Comparison of ENCODE assay signal across 8 cellular contexts in genomic region chr12:132490481-132491348, GRCh38. TPM values are rescaled to one million over a fixed set of nuclear protein-coding genes. Genes with fewer than 3 reads are reported as not detected.
DNase-seq lines count a peak whose midpoint lies in the region; ATAC-seq and TF ChIP-seq lines count a peak whose summit lies in the region.

No MANE protein-coding gene starts in this region.

- H3K9me3 Mint-ChIP-seq in neural progenitor cell: no peaks in the 10 kb centered on the region

- H3K4me3 ChIP-seq in epithelial cell of esophagus (ENCODE audit: low read length): peak overlapping the region; percentile 66
- H3K4me3 ChIP-seq in neural progenitor cell: peak overlapping the region; percentile 77

- H3K27me3 ChIP-seq in neural progenitor cell: peaks cover 48% of the 10 kb centered on the region

- in situ Hi-C loops in GM13976 (cut with MboI; ENCODE audit: low sequenced_read_pairs, unreplicated experiment): no loop called here

- H2AFZ ChIP-seq in neural progenitor cell (replicated peaks): no peak overlapping the region

- peak overlapping the region; percentile 21 for H3K9ac ChIP-seq in neural progenitor cell

- H3K4me2 ChIP-seq in neural progenitor cell: peak overlapping the region; percentile 98

- H3K79me2 ChIP-seq in neural progenitor cell (ENCODE audit: low read depth): peaks cover 48% of the 10 kb centered on the region

- peak; percentile 3 for ATAC-seq in GM19324 (IDR thresholded peaks at IDR 0.05; ENCODE audit: low FRiP score, unreplicated experiment)

- H3K36me3 Mint-ChIP-seq in neural progenitor cell: no peaks in the 10 kb centered on the region

- TF ChIP-seq CTCF in epithelial cell of esophagus (IDR thresholded peaks at IDR 0.05; ENCODE audit: insufficient read depth, low read depth, low read length, missing control alignments) (no peak), neural progenitor cell (IDR thresholded peaks at IDR 0.05) (no peak), GM13976 (IDR thresholded peaks at IDR 0.05; ENCODE audit: borderline replicate concordance, control extremely low read depth, extremely low read depth, insufficient read depth, missing control alignments) (no peak)

- H3F3A ChIP-seq in neural progenitor cell (ENCODE audit: low read depth): peaks cover 7% of the 10 kb centered on the region

- H3K9me3 ChIP-seq in neural progenitor cell (ENCODE audit: low read depth): no peaks in the 10 kb centered on the region

- peak overlapping the region; percentile 91 for H3K4me3 Mint-ChIP-seq in neural progenitor cell

- peak overlapping the region; percentile 50 for H3K27ac Mint-ChIP-seq in neural progenitor cell

- H3K4me1 Mint-ChIP-seq in neural progenitor cell: peaks cover 25% of the 10 kb centered on the region

- DNase-seq in AG08396 (ENCODE audit: low spot score) (peak; percentile 72), OCI-M1 (lab: John Stamatoyannopoulos, UW) (peak; percentile 24), epithelial cell of esophagus (ENCODE audit: low read depth) (peak; percentile 25), neural progenitor cell (ENCODE audit: low spot score) (peak; percentile 53), HPDE6-E6E7 (ENCODE audit: extremely low spot score) (no peak), GM13976 (ENCODE audit: low spot score) (no peak), hypothalamus (lab: John Stamatoyannopoulos, UW) (no peak)

- no peak overlapping the region for H3K27ac ChIP-seq in neural progenitor cell

- H3K4me1 ChIP-seq in neural progenitor cell: peaks cover 17% of the 10 kb centered on the region

- peaks cover 31% of the 10 kb centered on the region for H3K27me3 Mint-ChIP-seq in neural progenitor cell (ENCODE audit: insufficient read depth, low read depth)

- peaks cover 51% of the 10 kb centered on the region for H4K20me1 ChIP-seq in neural progenitor cell (ENCODE audit: low read depth)

- no peaks in the 10 kb centered on the region for H3K36me3 ChIP-seq in neural progenitor cell

RNA-seq across cellular contexts. Expression of gene FBRSL1, which starts 0.8 kb away (rescaled TPM):
- total RNA-seq in neural progenitor cell (ENCODE audit: low replicate concordance): 7.4 and 30.6 TPM in 2 replicates

Comparison
In these comparisons a context has a peak if more than half of its experiments do, and no peak if none do; other contexts are left out.
1. DNase-seq: peak in AG08396 (single experiment), OCI-M1 (single experiment), epithelial cell of esophagus (single experiment) and neural progenitor cell (single experiment); none in HPDE6-E6E7 (single experiment), GM13976 (single experiment) and hypothalamus (0 of 51).